In the genomic region with DNA sequence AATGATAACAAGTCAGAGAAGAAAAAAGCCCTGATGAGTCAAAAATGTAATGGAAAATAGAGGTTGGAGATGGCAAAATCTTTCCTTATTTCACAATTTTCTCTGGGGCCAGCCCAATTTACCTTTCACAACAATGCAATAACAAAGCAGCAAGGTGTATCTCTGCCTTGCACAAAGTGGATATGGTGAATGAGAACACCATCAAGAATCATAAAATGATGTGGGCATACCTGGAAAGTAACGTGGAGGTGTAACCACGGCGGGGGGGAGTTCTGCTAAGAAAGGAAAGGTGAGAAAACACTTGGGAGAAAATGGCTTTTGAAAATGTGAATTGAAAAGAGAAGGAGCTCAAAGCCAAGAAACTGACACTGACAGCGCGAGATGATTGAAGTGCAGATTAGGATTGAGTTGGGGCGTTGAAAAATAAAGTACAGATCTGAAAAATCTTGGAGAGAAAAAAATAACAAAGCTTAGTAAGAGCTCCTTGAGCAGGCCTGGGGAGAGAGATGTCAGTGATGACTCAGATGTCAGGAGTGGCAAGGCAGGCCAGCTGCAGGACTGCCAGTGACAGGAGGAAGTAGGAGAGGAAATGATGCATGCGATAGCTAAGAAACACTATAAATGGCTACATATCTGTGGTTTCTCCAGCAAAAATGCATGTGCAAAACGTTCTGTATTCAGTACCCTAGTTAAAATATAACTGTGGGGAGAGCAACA, we compare ENCODE assay signal across 2 cellular contexts.
TF ChIP-seq lines count a peak whose summit lies in the region.

No MANE protein-coding gene starts in this region.

TF ChIP-seq in A549, 52 proteins besides CTCF, POLR2A, EP300 and RAD21 (continued from another document and continues in another):
- TF ChIP-seq KDM5A (IDR thresholded peaks at IDR 0.05) (no peak), RARB (CRISPR knock-in tag; IDR thresholded peaks at IDR 0.05) (no peak), BHLHE40 (IDR thresholded peaks at IDR 0.05; ENCODE audit: low read depth, low read length) (no peak), HEYL (CRISPR knock-in tag; IDR thresholded peaks at IDR 0.05) (no peak), EHMT2 (IDR thresholded peaks at IDR 0.05; ENCODE audit: low read depth) (no peak), MAX (IDR thresholded peaks at IDR 0.05) (peak; percentile 53; the same call in 1 of the 2 replicates), ZC3H11A (IDR thresholded peaks at IDR 0.05) (no peak), RNF2 (IDR thresholded peaks at IDR 0.05; ENCODE audit: borderline replicate concordance, low read depth) (no peak), JUN (IDR thresholded peaks at IDR 0.05) (peak in 1 of 2 experiments; percentile 26; a peak in 1 of 5 replicates), FOXS1 (CRISPR knock-in tag; IDR thresholded peaks at IDR 0.05) (no peak), MAFK (IDR thresholded peaks at IDR 0.05; ENCODE audit: partially characterized antibody) (no peak), USF2 (IDR thresholded peaks at IDR 0.05) (no peak), SMC3 (IDR thresholded peaks at IDR 0.05) (peak; percentile 14; the same call in 1 of the 3 replicates), ATOH8 (CRISPR knock-in tag; IDR thresholded peaks at IDR 0.05; ENCODE audit: low read depth) (no peak), CHD2 (IDR thresholded peaks at IDR 0.05; ENCODE audit: low read length, partially characterized antibody) (no peak), RFX5 (IDR thresholded peaks at IDR 0.05) (no peak), PHF8 (IDR thresholded peaks at IDR 0.05; ENCODE audit: borderline replicate concordance, low read depth) (no peak), HOXB13 (CRISPR knock-in tag; IDR thresholded peaks at IDR 0.05; ENCODE audit: low read depth) (no peak), GATA3 (IDR thresholded peaks at IDR 0.05; ENCODE audit: borderline replicate concordance) (peak; percentile 68; the same call in 1 of the 2 replicates), JUNB (IDR thresholded peaks at IDR 0.05) (peak; percentile 65), ZNF302 (CRISPR knock-in tag; IDR thresholded peaks at IDR 0.05) (no peak), HES2 (IDR thresholded peaks at IDR 0.05) (no peak), FOSL2 (IDR thresholded peaks at IDR 0.05) (peak; percentile 61; the same call in 1 of the 2 replicates), FOSL2 (CRISPR knock-in tag; IDR thresholded peaks at IDR 0.05) (peak; percentile 81)
- TF ChIP-seq, protein P1, sequence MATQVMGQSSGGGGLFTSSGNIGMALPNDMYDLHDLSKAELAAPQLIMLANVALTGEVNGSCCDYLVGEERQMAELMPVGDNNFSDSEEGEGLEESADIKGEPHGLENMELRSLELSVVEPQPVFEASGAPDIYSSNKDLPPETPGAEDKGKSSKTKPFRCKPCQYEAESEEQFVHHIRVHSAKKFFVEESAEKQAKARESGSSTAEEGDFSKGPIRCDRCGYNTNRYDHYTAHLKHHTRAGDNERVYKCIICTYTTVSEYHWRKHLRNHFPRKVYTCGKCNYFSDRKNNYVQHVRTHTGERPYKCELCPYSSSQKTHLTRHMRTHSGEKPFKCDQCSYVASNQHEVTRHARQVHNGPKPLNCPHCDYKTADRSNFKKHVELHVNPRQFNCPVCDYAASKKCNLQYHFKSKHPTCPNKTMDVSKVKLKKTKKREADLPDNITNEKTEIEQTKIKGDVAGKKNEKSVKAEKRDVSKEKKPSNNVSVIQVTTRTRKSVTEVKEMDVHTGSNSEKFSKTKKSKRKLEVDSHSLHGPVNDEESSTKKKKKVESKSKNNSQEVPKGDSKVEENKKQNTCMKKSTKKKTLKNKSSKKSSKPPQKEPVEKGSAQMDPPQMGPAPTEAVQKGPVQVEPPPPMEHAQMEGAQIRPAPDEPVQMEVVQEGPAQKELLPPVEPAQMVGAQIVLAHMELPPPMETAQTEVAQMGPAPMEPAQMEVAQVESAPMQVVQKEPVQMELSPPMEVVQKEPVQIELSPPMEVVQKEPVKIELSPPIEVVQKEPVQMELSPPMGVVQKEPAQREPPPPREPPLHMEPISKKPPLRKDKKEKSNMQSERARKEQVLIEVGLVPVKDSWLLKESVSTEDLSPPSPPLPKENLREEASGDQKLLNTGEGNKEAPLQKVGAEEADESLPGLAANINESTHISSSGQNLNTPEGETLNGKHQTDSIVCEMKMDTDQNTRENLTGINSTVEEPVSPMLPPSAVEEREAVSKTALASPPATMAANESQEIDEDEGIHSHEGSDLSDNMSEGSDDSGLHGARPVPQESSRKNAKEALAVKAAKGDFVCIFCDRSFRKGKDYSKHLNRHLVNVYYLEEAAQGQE (IDR thresholded peaks at IDR 0.05), result no peak
- TF ChIP-seq, protein P2, sequence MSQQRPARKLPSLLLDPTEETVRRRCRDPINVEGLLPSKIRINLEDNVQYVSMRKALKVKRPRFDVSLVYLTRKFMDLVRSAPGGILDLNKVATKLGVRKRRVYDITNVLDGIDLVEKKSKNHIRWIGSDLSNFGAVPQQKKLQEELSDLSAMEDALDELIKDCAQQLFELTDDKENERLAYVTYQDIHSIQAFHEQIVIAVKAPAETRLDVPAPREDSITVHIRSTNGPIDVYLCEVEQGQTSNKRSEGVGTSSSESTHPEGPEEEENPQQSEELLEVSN (IDR thresholded peaks at IDR 0.05; ENCODE audit: borderline replicate concordance, low read depth), result no peak
- TF ChIP-seq, protein P3, sequence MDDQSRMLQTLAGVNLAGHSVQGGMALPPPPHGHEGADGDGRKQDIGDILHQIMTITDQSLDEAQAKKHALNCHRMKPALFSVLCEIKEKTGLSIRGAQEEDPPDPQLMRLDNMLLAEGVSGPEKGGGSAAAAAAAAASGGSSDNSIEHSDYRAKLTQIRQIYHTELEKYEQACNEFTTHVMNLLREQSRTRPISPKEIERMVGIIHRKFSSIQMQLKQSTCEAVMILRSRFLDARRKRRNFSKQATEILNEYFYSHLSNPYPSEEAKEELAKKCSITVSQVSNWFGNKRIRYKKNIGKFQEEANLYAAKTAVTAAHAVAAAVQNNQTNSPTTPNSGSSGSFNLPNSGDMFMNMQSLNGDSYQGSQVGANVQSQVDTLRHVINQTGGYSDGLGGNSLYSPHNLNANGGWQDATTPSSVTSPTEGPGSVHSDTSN (IDR thresholded peaks at IDR 0.05), result peak; percentile 30; the same call in 1 of the 2 replicates

TF ChIP-seq in PFSK-1, 5 proteins besides CTCF, POLR2A, EP300 and RAD21 (continued from another document):
- TF ChIP-seq, protein P1 (IDR thresholded peaks at IDR 0.05; ENCODE audit: insufficient read depth in 1 of 2, low read depth in 2 of 2, low read length in 2 of 2), result peak in 1 of 2 experiments; percentile 66; a peak in 1 of 4 replicates
- TF ChIP-seq POLR2AphosphoS5 (IDR thresholded peaks at IDR 0.05; ENCODE audit: low read depth, low read length) (no peak), SIN3A (IDR thresholded peaks at IDR 0.05; ENCODE audit: borderline replicate concordance, insufficient read depth, low read length) (peak; percentile 94; the same call in 1 of the 2 replicates)
